In genomic region chr14:99971087-99971928, GRCh38 we compare ENCODE assay signal across 8 cellular contexts.
DNase-seq lines count a peak whose midpoint lies in the region; ATAC-seq lines count a peak whose summit lies in the region.

No MANE protein-coding gene starts in this region.

- peak; percentile 76 for DNase-seq in NCI-H526 treated with DMSO at 0.1 percent for 48 hours (lab: John Stamatoyannopoulos, UW)
- peak; percentile 56 to 71 for DNase-seq in activated CD8-positive, alpha-beta memory T cell treated with anti-CD3 and anti-CD28 coated beads for 1 hour (ENCODE audit: extremely low read depth in 1 of 2, low read depth in 1 of 2)
- peak; percentile 76 for DNase-seq in effector CD8-positive, alpha-beta T cell (lab: John Stamatoyannopoulos, UW)
- DNase-seq in lung microvascular endothelial cell (ENCODE audit: low read depth in 2 of 2), result peak; percentile 88 to 92
- peak; percentile 61 to 84 (median 74) for DNase-seq in stimulated activated CD4-positive, alpha-beta T cell treated with anti-CD3 and anti-CD28 coated beads, TNF-alpha, amount 100 ng/mL, for 24 hours (ENCODE audit: low read depth in 3 of 3)

- ATAC-seq in GM18520 (IDR thresholded peaks at IDR 0.05; ENCODE audit: unreplicated experiment), result peak; percentile 47
- peak; percentile 73 for ATAC-seq in HG03342 (IDR thresholded peaks at IDR 0.05; ENCODE audit: unreplicated experiment)
- ATAC-seq in HG03196 (IDR thresholded peaks at IDR 0.05; ENCODE audit: unreplicated experiment), result no peak
